25 cellular contexts compared by ENCODE assay signal in genomic region chrY:9008648-9009047, GRCh38.
DNase-seq lines count a peak whose midpoint lies in the region; ATAC-seq, FAIRE-seq and TF ChIP-seq lines count a peak whose summit lies in the region.
"Had no signal": no experiment of that assay in that cellular context is flagged by ENCODE, and none has a peak within 500 bp of the region (broad histone marks: within the 10 kb centered on the region; RNA-seq: fewer than 3 reads in every experiment).

No MANE protein-coding gene starts in this region.

- ATAC-seq in Right ventricle myocardium superior (ENCODE audit: poor library complexity) (peak; percentile 61), left cardiac atrium (no peak), HepG2 (no peak)
- ATAC-seq in naive thymus-derived CD8-positive, alpha-beta T cell: no peak
- ATAC-seq: A549; CD8-positive, alpha-beta T cell had no signal

- DNase-seq in Right ventricle myocardium superior (peak; percentile 37), left cardiac atrium (no peak), AG20443 (ENCODE audit: low spot score) (peak; percentile 43), GM23248 (peak; percentile 40), myocyte (ENCODE audit: low read depth) (peak; percentile 3), HepG2 (ENCODE audit: low spot score) (no peak)
- DNase-seq in stimulated activated CD4-positive, alpha-beta T cell treated with anti-CD3 and anti-CD28 coated beads, Interleukin-4, amount 100 ng/mL, for 24 hours: no peak
- no peak for DNase-seq in naive thymus-derived CD8-positive, alpha-beta T cell
- DNase-seq: 8988T; ACHN; Caco-2; CD4-positive, CD25-positive, alpha-beta regulatory T cell; CD8-positive, alpha-beta T cell; DMS 273 treated with DMSO at 0.1 percent for 48 hours; DMS79; GF-D8; H7; HCEC 1CT had no signal

- H3K4me1 ChIP-seq in GM23248 (ENCODE audit: insufficient read depth): no peaks in the 10 kb centered on the region
- H3K4me1 ChIP-seq in HepG2 (ENCODE audit: insufficient read depth, low read length): no peaks in the 10 kb centered on the region
- H3K4me1 ChIP-seq: A549, BLaER1, Caco-2 had no signal

- H3K9me3 Mint-ChIP-seq in naive thymus-derived CD8-positive, alpha-beta T cell: no peaks in the 10 kb centered on the region
- H3K9me3 Mint-ChIP-seq: CD4-positive, CD25-positive, alpha-beta regulatory T cell; CD8-positive, alpha-beta T cell had no signal

- intact Hi-C loops in Right ventricle myocardium superior (cut with DNase I): no loop called here
- intact Hi-C loops in left cardiac atrium (cut with DNase I): no loop called here
- intact Hi-C loops in HepG2 (cut with micrococcal nuclease; ENCODE audit: unreplicated experiment): no loop called here

- no peak overlapping the region for H3K4me3 Mint-ChIP-seq in naive thymus-derived CD8-positive, alpha-beta T cell
- H3K4me3 Mint-ChIP-seq: B cell; CD4-positive, CD25-positive, alpha-beta regulatory T cell; CD8-positive, alpha-beta T cell had no signal

- in situ Hi-C loops in GM23248 (cut with MboI) (no loop called here), HepG2 (cut with HindIII; ENCODE audit: extremely low pct_ligation_motif_present, low pct_unique_long_range_greater_than_20kb) (no loop called here)

- H3K27me3 ChIP-seq in GM23248 (replicated peaks; ENCODE audit: insufficient read depth): no peaks in the 10 kb centered on the region
- no peaks in the 10 kb centered on the region for H3K27me3 ChIP-seq in HepG2 (ENCODE audit: control insufficient read depth in 1 of 2, insufficient read depth in 2 of 2, low read length in 2 of 2)
- H3K27me3 ChIP-seq: BLaER1 had no signal

- no peak for TF ChIP-seq RAD21 in HepG2 (CRISPR knock-in tag; IDR thresholded peaks at IDR 0.05)

- CTCF ChIA-PET in HepG2 (lab: Yijun Ruan, JAX; ENCODE audit: low intra/inter-chr PET ratio, low total read pairs): no interaction called here

- no peak for FAIRE-seq in HepG2 (lab: Jason Lieb, UNC)
- FAIRE-seq: A549, D721Med, GM12892, H1 had no signal

- H4K20me1 ChIP-seq in GM23248 (ENCODE audit: insufficient read depth): no peaks in the 10 kb centered on the region
- no peaks in the 10 kb centered on the region for H4K20me1 ChIP-seq in HepG2 (ENCODE audit: insufficient read depth, low read length)
- H4K20me1 ChIP-seq: BLaER1 had no signal

- H2AFZ ChIP-seq in GM23248: no peak overlapping the region
- no peak overlapping the region for H2AFZ ChIP-seq in HepG2 (ENCODE audit: low read length)

- no peaks in the 10 kb centered on the region for H3K79me2 ChIP-seq in GM23248 (ENCODE audit: insufficient read depth)
- no peaks in the 10 kb centered on the region for H3K79me2 ChIP-seq in HepG2 (ENCODE audit: insufficient read depth, low read length)

- H3K27ac Mint-ChIP-seq in naive thymus-derived CD8-positive, alpha-beta T cell: no peak overlapping the region
- H3K27ac Mint-ChIP-seq: B cell; CD4-positive, CD25-positive, alpha-beta regulatory T cell; CD8-positive, alpha-beta T cell had no signal

- H3K9me2 ChIP-seq in GM23248 (ENCODE audit: insufficient read depth): no peaks in the 10 kb centered on the region

- TF ChIP-seq POLR2A in HepG2 (IDR thresholded peaks at IDR 0.05; ENCODE audit: insufficient read depth in 1 of 2, low read depth in 2 of 2, low read length in 2 of 2): no peak

- H3K4me2 ChIP-seq in GM23248 (ENCODE audit: unreplicated experiment) (no peak overlapping the region), HepG2 (ENCODE audit: low read depth, low read length) (no peak overlapping the region)
- H3K4me2 ChIP-seq: A549, BLaER1 had no signal

- H3K9me3 ChIP-seq in GM23248 (ENCODE audit: low read depth): no peaks in the 10 kb centered on the region
- H3K9me3 ChIP-seq in HepG2 (ENCODE audit: low read length): no peaks in the 10 kb centered on the region
- H3K9me3 ChIP-seq: A549, BLaER1, Caco-2 had no signal

- no TSS peak for BruUV-seq in HepG2 (replicated peaks; lab: Mats Ljungman, UMichigan)

- H3K27me3 Mint-ChIP-seq in naive thymus-derived CD8-positive, alpha-beta T cell: peaks cover 0 to 14% (median 0%) of the 10 kb centered on the region in 5 donors
- H3K27me3 Mint-ChIP-seq: B cell; CD4-positive, CD25-positive, alpha-beta regulatory T cell had no signal

- POLR2A ChIA-PET in HepG2 (lab: Yijun Ruan, JAX): no interaction called here
- POLR2A ChIA-PET in naive thymus-derived CD8-positive, alpha-beta T cell (lab: Charles Lee): no interaction called here

- no peaks in the 10 kb centered on the region for H3K4me1 Mint-ChIP-seq in naive thymus-derived CD8-positive, alpha-beta T cell
- H3K4me1 Mint-ChIP-seq: B cell; CD4-positive, CD25-positive, alpha-beta regulatory T cell had no signal

- H3F3A ChIP-seq in GM23248 (ENCODE audit: insufficient read depth): no peaks in the 10 kb centered on the region

- H3K9ac ChIP-seq in GM23248 (no peak overlapping the region), HepG2 (ENCODE audit: insufficient read depth, low read depth, low read length) (no peak overlapping the region)
- H3K9ac ChIP-seq: BLaER1 had no signal

- peaks cover 0 to 2% (median 0%) of the 10 kb centered on the region in 3 donors for H3K36me3 Mint-ChIP-seq in naive thymus-derived CD8-positive, alpha-beta T cell
- H3K36me3 Mint-ChIP-seq: CD4-positive, CD25-positive, alpha-beta regulatory T cell; CD8-positive, alpha-beta T cell had no signal

- TF ChIP-seq EP300 in HepG2 (IDR thresholded peaks at IDR 0.05; ENCODE audit: low read depth in 2 of 2, low read length in 2 of 2) (no peak), HepG2 (CRISPR knock-in tag; IDR thresholded peaks at IDR 0.05; ENCODE audit: borderline replicate concordance) (no peak)

- H3K27ac ChIP-seq in GM23248: no peak overlapping the region
- H3K27ac ChIP-seq in HepG2 (ENCODE audit: extremely low read length, insufficient read depth, low read length): no peak overlapping the region
- H3K27ac ChIP-seq: A549, BLaER1, C4-2B had no signal

- 58 to 71% methylated on average over 2 to 3 of the region's 3 CpGs for WGBS in GM23248 (ENCODE audit: low coverage in 1 of 2, low lambda C conversion rate in 2 of 2, missing lambda C conversion rate in 2 of 2), 2 experiments
- WGBS in HepG2 (ENCODE audit: low lambda C conversion rate): no CpG with 5 or more reads among the region's 3 CpGs

- TF ChIP-seq CTCF in HepG2 (CRISPR knock-in tag; IDR thresholded peaks at IDR 0.05): no peak

- H3K36me3 ChIP-seq in GM23248 (ENCODE audit: low read depth) (no peaks in the 10 kb centered on the region), HepG2 (replicated peaks in 1 of 2; ENCODE audit: control insufficient read depth in 1 of 2, insufficient read depth in 2 of 2, low read length in 2 of 2) (no peaks in the 10 kb centered on the region)
- H3K36me3 ChIP-seq: BLaER1 had no signal

- no peak overlapping the region for H3K4me3 ChIP-seq in GM23248
- H3K4me3 ChIP-seq in HepG2 (replicated peaks in 1 of 3; ENCODE audit: insufficient read depth in 1 of 3, low read depth in 2 of 3, low read length in 3 of 3): no peak overlapping the region
- H3K4me3 ChIP-seq: A549, BLaER1 had no signal

TF ChIP-seq in HepG2, 621 proteins besides CTCF, POLR2A, EP300 and RAD21:
- TF ChIP-seq DNMT1 (CRISPR knock-in tag; IDR thresholded peaks at IDR 0.05) (no peak), ZNF777 (CRISPR knock-in tag; IDR thresholded peaks at IDR 0.05) (no peak)

Comparison
In these comparisons a context has a peak if more than half of its experiments do, and no peak if none do; other contexts are left out.
1. DNase-seq: peak in Right ventricle myocardium superior (single experiment), AG20443 (single experiment), GM23248 (single experiment) and myocyte (single experiment); none in left cardiac atrium (single experiment), stimulated activated CD4-positive, alpha-beta T cell treated with anti-CD3 and anti-CD28 coated beads, Interleukin-4, amount 100 ng/mL, for 24 hours (single experiment), HepG2 (single experiment) and naive thymus-derived CD8-positive, alpha-beta T cell (0 of 10).